ENCODE assay signal across 1 cellular context in the genomic region with DNA sequence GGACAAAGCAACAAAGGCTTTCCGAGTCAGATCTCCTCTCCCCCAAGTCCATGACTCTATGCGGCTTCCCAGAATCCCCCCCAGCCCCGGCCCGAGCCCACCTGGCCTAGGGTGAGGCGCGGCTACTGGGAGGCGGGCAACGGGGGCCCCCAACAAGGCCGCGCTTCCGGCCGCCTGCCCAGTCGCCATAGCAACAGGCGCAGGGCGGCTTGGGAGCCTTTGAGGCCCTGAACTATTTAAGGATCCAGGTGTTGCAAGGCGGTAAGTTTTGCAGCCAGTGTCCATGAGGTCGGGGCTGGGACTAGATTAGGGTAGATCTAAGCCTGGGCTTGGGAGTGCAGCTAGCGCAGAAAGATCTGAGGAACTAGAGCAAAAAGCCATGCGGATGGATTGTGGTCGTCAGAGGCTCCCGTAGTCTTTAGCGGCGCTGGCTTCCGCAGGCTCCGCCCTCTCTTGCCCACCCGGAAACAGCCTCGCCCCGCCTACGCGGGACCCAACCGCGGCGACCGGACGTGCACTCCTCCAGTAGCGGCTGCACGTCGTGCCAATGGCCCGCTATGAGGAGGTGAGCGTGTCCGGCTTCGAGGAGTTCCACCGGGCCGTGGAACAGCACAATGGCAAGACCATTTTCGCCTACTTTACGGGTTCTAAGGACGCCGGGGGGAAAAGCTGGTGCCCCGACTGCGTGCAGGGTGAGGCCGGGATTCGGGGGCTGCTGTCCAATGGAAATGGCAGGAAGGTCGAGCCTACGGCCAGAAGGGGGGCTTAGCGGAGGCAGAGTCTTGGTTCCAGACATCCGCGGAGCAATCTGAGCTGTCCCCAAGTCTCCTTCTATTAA.
TF ChIP-seq lines count a peak whose summit lies in the region.

A gene (minus strand): TSS at position 176 of the 838 bp plus-strand sequence. CDS start 5,608 bp downstream, outside the sequence.
A gene (plus strand): TSS at position 525 of the 838 bp plus-strand sequence. CDS start 23 bp downstream, at position 548.

TF ChIP-seq in H1, 55 proteins besides CTCF, POLR2A, EP300 and RAD21 (continued from another document):
- TF ChIP-seq CBX5 (IDR thresholded peaks at IDR 0.05; ENCODE audit: low read depth, low read length) (no peak), EGR1 (IDR thresholded peaks at IDR 0.05; ENCODE audit: borderline replicate concordance, low read depth, low read length) (peak; percentile 55; the same call in 1 of the 2 replicates), TAF7 (optimal IDR thresholded peaks at IDR 0.05; ENCODE audit: borderline replicate concordance, low read depth, low read length) (peak; percentile 45), NANOG (IDR thresholded peaks at IDR 0.05; ENCODE audit: insufficient read depth, low read depth, low read length, poor library complexity, severe bottlenecking) (no peak), POU5F1 (IDR thresholded peaks at IDR 0.05; ENCODE audit: low read depth, low read length) (no peak), ZNF274 (IDR thresholded peaks at IDR 0.05; ENCODE audit: borderline replicate concordance, extremely low read depth, low read length) (no peak), FOSL1 (IDR thresholded peaks at IDR 0.05; ENCODE audit: insufficient read depth, low read depth, low read length) (no peak), YY1 (IDR thresholded peaks at IDR 0.05; ENCODE audit: low read depth, low read length) (no peak), SIRT6 (IDR thresholded peaks at IDR 0.05; ENCODE audit: low read length) (no peak), RFX5 (IDR thresholded peaks at IDR 0.05; ENCODE audit: borderline replicate concordance, low read depth, low read length) (no peak), SP4 (IDR thresholded peaks at IDR 0.05; ENCODE audit: low read length) (no peak), POLR2AphosphoS5 (IDR thresholded peaks at IDR 0.05; ENCODE audit: low read depth, low read length) (peak; percentile 83), TCF12 (IDR thresholded peaks at IDR 0.05; ENCODE audit: low read depth, low read length) (no peak), RNF2 (IDR thresholded peaks at IDR 0.05; ENCODE audit: borderline replicate concordance, low read depth, low read length, missing control alignments, poor library complexity, severe bottlenecking) (no peak), EZH2 (IDR thresholded peaks at IDR 0.05; ENCODE audit: low read depth, low read length, severe bottlenecking) (no peak), KDM4A (IDR thresholded peaks at IDR 0.05; ENCODE audit: low read depth, low read length, severe bottlenecking) (peak; percentile 36), JUND (IDR thresholded peaks at IDR 0.05; ENCODE audit: low read length) (no peak), GTF2F1 (IDR thresholded peaks at IDR 0.05; ENCODE audit: borderline replicate concordance, low read depth, low read length) (no peak), ASH2L (IDR thresholded peaks at IDR 0.05; ENCODE audit: low read length) (peak; percentile 92), SP2 (IDR thresholded peaks at IDR 0.05; ENCODE audit: low read length) (no peak), SP1 (IDR thresholded peaks at IDR 0.05; ENCODE audit: low read depth, low read length) (0 out of 2 replicates have a peak, but pooled peaks have one; percentile 30), RBBP5 (IDR thresholded peaks at IDR 0.05; ENCODE audit: borderline replicate concordance, low read depth, low read length) (peak; percentile 37; the same call in 1 of the 2 replicates), SAP30 (IDR thresholded peaks at IDR 0.05; ENCODE audit: insufficient read depth, insufficient replicate concordance, low read length) (peak; percentile 85), JUN (IDR thresholded peaks at IDR 0.05; ENCODE audit: low read depth, low read length) (no peak), RXRA (IDR thresholded peaks at IDR 0.05; ENCODE audit: insufficient read depth, low read depth, low read length) (no peak), GABPA (IDR thresholded peaks at IDR 0.05; ENCODE audit: borderline replicate concordance, insufficient read depth, low read length) (0 out of 2 replicates have a peak, but pooled peaks have one; percentile 12), TAF1 (IDR thresholded peaks at IDR 0.05; ENCODE audit: low read depth, low read length) (peak; percentile 85), CHD2 (IDR thresholded peaks at IDR 0.05; ENCODE audit: low read length) (no peak), KDM5A (IDR thresholded peaks at IDR 0.05; ENCODE audit: low read length) (no peak), BACH1 (IDR thresholded peaks at IDR 0.05; ENCODE audit: low read length) (no peak), SRF (IDR thresholded peaks at IDR 0.05; ENCODE audit: low read depth, low read length) (no peak), SIN3A (conservative IDR thresholded peaks at IDR 0.05 in 1 of 2, IDR thresholded peaks at IDR 0.05 in 1 of 2; ENCODE audit: low read depth in 1 of 2, low read length in 2 of 2) (peak; percentile 47 to 86; a peak in 2 of 4 replicates), BCL11A (IDR thresholded peaks at IDR 0.05; ENCODE audit: low read depth in 2 of 2, low read length in 2 of 2) (no peak), PHF8 (conservative IDR thresholded peaks at IDR 0.05; ENCODE audit: low read depth, low read length) (peak; percentile 76), CTBP2 (IDR thresholded peaks at IDR 0.05; ENCODE audit: borderline replicate concordance, insufficient read depth, insufficient read length, low read length) (no peak)
- TF ChIP-seq, protein P1, sequence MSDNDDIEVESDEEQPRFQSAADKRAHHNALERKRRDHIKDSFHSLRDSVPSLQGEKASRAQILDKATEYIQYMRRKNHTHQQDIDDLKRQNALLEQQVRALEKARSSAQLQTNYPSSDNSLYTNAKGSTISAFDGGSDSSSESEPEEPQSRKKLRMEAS (IDR thresholded peaks at IDR 0.05), result peak; percentile 45
- TF ChIP-seq, protein P2, sequence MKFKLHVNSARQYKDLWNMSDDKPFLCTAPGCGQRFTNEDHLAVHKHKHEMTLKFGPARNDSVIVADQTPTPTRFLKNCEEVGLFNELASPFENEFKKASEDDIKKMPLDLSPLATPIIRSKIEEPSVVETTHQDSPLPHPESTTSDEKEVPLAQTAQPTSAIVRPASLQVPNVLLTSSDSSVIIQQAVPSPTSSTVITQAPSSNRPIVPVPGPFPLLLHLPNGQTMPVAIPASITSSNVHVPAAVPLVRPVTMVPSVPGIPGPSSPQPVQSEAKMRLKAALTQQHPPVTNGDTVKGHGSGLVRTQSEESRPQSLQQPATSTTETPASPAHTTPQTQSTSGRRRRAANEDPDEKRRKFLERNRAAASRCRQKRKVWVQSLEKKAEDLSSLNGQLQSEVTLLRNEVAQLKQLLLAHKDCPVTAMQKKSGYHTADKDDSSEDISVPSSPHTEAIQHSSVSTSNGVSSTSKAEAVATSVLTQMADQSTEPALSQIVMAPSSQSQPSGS (IDR thresholded peaks at IDR 0.05; ENCODE audit: low read length), result no peak
- TF ChIP-seq, protein P3, sequence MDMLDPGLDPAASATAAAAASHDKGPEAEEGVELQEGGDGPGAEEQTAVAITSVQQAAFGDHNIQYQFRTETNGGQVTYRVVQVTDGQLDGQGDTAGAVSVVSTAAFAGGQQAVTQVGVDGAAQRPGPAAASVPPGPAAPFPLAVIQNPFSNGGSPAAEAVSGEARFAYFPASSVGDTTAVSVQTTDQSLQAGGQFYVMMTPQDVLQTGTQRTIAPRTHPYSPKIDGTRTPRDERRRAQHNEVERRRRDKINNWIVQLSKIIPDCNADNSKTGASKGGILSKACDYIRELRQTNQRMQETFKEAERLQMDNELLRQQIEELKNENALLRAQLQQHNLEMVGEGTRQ (IDR thresholded peaks at IDR 0.05; ENCODE audit: low read length), result 0 out of 2 replicates have a peak, but pooled peaks have one; percentile 13
- TF ChIP-seq, protein P4, sequence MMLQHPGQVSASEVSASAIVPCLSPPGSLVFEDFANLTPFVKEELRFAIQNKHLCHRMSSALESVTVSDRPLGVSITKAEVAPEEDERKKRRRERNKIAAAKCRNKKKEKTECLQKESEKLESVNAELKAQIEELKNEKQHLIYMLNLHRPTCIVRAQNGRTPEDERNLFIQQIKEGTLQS (IDR thresholded peaks at IDR 0.05; ENCODE audit: insufficient read depth, low read depth, low read length), result no peak
- TF ChIP-seq, protein P5, sequence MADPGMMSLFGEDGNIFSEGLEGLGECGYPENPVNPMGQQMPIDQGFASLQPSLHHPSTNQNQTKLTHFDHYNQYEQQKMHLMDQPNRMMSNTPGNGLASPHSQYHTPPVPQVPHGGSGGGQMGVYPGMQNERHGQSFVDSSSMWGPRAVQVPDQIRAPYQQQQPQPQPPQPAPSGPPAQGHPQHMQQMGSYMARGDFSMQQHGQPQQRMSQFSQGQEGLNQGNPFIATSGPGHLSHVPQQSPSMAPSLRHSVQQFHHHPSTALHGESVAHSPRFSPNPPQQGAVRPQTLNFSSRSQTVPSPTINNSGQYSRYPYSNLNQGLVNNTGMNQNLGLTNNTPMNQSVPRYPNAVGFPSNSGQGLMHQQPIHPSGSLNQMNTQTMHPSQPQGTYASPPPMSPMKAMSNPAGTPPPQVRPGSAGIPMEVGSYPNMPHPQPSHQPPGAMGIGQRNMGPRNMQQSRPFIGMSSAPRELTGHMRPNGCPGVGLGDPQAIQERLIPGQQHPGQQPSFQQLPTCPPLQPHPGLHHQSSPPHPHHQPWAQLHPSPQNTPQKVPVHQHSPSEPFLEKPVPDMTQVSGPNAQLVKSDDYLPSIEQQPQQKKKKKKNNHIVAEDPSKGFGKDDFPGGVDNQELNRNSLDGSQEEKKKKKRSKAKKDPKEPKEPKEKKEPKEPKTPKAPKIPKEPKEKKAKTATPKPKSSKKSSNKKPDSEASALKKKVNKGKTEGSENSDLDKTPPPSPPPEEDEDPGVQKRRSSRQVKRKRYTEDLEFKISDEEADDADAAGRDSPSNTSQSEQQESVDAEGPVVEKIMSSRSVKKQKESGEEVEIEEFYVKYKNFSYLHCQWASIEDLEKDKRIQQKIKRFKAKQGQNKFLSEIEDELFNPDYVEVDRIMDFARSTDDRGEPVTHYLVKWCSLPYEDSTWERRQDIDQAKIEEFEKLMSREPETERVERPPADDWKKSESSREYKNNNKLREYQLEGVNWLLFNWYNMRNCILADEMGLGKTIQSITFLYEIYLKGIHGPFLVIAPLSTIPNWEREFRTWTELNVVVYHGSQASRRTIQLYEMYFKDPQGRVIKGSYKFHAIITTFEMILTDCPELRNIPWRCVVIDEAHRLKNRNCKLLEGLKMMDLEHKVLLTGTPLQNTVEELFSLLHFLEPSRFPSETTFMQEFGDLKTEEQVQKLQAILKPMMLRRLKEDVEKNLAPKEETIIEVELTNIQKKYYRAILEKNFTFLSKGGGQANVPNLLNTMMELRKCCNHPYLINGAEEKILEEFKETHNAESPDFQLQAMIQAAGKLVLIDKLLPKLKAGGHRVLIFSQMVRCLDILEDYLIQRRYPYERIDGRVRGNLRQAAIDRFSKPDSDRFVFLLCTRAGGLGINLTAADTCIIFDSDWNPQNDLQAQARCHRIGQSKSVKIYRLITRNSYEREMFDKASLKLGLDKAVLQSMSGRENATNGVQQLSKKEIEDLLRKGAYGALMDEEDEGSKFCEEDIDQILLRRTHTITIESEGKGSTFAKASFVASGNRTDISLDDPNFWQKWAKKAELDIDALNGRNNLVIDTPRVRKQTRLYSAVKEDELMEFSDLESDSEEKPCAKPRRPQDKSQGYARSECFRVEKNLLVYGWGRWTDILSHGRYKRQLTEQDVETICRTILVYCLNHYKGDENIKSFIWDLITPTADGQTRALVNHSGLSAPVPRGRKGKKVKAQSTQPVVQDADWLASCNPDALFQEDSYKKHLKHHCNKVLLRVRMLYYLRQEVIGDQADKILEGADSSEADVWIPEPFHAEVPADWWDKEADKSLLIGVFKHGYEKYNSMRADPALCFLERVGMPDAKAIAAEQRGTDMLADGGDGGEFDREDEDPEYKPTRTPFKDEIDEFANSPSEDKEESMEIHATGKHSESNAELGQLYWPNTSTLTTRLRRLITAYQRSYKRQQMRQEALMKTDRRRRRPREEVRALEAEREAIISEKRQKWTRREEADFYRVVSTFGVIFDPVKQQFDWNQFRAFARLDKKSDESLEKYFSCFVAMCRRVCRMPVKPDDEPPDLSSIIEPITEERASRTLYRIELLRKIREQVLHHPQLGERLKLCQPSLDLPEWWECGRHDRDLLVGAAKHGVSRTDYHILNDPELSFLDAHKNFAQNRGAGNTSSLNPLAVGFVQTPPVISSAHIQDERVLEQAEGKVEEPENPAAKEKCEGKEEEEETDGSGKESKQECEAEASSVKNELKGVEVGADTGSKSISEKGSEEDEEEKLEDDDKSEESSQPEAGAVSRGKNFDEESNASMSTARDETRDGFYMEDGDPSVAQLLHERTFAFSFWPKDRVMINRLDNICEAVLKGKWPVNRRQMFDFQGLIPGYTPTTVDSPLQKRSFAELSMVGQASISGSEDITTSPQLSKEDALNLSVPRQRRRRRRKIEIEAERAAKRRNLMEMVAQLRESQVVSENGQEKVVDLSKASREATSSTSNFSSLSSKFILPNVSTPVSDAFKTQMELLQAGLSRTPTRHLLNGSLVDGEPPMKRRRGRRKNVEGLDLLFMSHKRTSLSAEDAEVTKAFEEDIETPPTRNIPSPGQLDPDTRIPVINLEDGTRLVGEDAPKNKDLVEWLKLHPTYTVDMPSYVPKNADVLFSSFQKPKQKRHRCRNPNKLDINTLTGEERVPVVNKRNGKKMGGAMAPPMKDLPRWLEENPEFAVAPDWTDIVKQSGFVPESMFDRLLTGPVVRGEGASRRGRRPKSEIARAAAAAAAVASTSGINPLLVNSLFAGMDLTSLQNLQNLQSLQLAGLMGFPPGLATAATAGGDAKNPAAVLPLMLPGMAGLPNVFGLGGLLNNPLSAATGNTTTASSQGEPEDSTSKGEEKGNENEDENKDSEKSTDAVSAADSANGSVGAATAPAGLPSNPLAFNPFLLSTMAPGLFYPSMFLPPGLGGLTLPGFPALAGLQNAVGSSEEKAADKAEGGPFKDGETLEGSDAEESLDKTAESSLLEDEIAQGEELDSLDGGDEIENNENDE (IDR thresholded peaks at IDR 0.05; ENCODE audit: insufficient replicate concordance, low read length), result no peak
TF ChIP-seq in H1: peak in this region for 16.
